Comparison of ENCODE assay signal across 8 cellular contexts in genomic region chr1:203796223-203796747, GRCh38. TPM values are rescaled to one million over a fixed set of nuclear protein-coding genes. Genes with fewer than 3 reads are reported as not detected.
DNase-seq lines count a peak whose midpoint lies in the region; ATAC-seq, FAIRE-seq and TF ChIP-seq lines count a peak whose summit lies in the region.

No MANE protein-coding gene starts in this region.

- no peaks in the 10 kb centered on the region for H3K27me3 Mint-ChIP-seq in activated naive CD4-positive, alpha-beta T cell treated with anti-CD3 and anti-CD28 coated beads for 36 hours (ENCODE audit: low read depth)

- H3K4me1 Mint-ChIP-seq in activated naive CD4-positive, alpha-beta T cell treated with anti-CD3 and anti-CD28 coated beads for 36 hours (ENCODE audit: low read depth): peaks cover 52% of the 10 kb centered on the region

- TF ChIP-seq CTCF in A673 (conservative IDR thresholded peaks at IDR 0.05; ENCODE audit: low read depth, low read length): no peak

- H3K27me3 ChIP-seq in A673 (replicated peaks; ENCODE audit: insufficient read depth, low read depth, low read length, poor library complexity) (no peaks in the 10 kb centered on the region), rectal smooth muscle tissue (ENCODE audit: control insufficient read depth, insufficient read depth, low read length) (no peaks in the 10 kb centered on the region)

- peaks cover 42% of the 10 kb centered on the region for H3K4me1 ChIP-seq in A673 (ENCODE audit: insufficient read depth, low read length, poor library complexity, severe bottlenecking)
- H3K4me1 ChIP-seq in rectal smooth muscle tissue (ENCODE audit: control insufficient read depth, insufficient read depth, low read length): peaks cover 29% of the 10 kb centered on the region

- DNase-seq in A673 (ENCODE audit: low spot score): peak; percentile 68
- no peak for DNase-seq in GM12892 (ENCODE audit: insufficient read length)
- DNase-seq in NAMALWA (ENCODE audit: low spot score): peak; percentile 68
- DNase-seq in activated naive CD4-positive, alpha-beta T cell treated with anti-CD3 and anti-CD28 coated beads for 36 hours: peak; percentile 59
- peak; percentile 29 for DNase-seq in left cardiac atrium
- DNase-seq in cerebellar nuclear complex (lab: John Stamatoyannopoulos, UW): no peak
- no peak for DNase-seq in cerebellum (ENCODE audit: low spot score)

- peak overlapping the region; percentile 94 for H3K27ac ChIP-seq in A673 (ENCODE audit: low read depth, low read length, poor library complexity, severe bottlenecking)
- peak overlapping the region; percentile 94 for H3K27ac ChIP-seq in rectal smooth muscle tissue (ENCODE audit: low read depth, low read length)

- intact Hi-C loops in A673 (cut with micrococcal nuclease; ENCODE audit: unreplicated experiment) (no loop called here), left cardiac atrium (cut with DNase I) (no loop called here)
- intact Hi-C loops in activated naive CD4-positive, alpha-beta T cell treated with anti-CD3 and anti-CD28 coated beads for 36 hours (cut with micrococcal nuclease): loop anchor here (5.0 kb wide), 1 partner anchor 489 kb away; the partner anchor contains the start of gene BTG2

- peaks cover 39% of the 10 kb centered on the region for H3K36me3 Mint-ChIP-seq in activated naive CD4-positive, alpha-beta T cell treated with anti-CD3 and anti-CD28 coated beads for 36 hours (ENCODE audit: low read depth)

- H3K36me3 ChIP-seq in A673 (ENCODE audit: insufficient read depth, low read length, poor library complexity, severe bottlenecking): peaks cover 32% of the 10 kb centered on the region
- H3K36me3 ChIP-seq in rectal smooth muscle tissue (ENCODE audit: control insufficient read depth, insufficient read depth, low read length): peaks cover 7% of the 10 kb centered on the region

- no TSS peak for BruUV-seq in A673 (replicated peaks; lab: Mats Ljungman, UMichigan)

- H3K9me3 ChIP-seq in A673 (ENCODE audit: low read depth, low read length, poor library complexity, severe bottlenecking): no peaks in the 10 kb centered on the region

- peak overlapping the region; percentile 96 for H3K4me3 Mint-ChIP-seq in activated naive CD4-positive, alpha-beta T cell treated with anti-CD3 and anti-CD28 coated beads for 36 hours

- peak overlapping the region; percentile 97 for H3K27ac Mint-ChIP-seq in activated naive CD4-positive, alpha-beta T cell treated with anti-CD3 and anti-CD28 coated beads for 36 hours

- CTCF ChIA-PET in A673 (lab: Charles Lee): no interaction called here
- CTCF ChIA-PET in activated naive CD4-positive, alpha-beta T cell treated with anti-CD3 and anti-CD28 coated beads for 36 hours (lab: Charles Lee): no interaction called here

- no peak for TF ChIP-seq POLR2A in GM12892 (IDR thresholded peaks at IDR 0.05; ENCODE audit: low read depth, low read length)

- POLR2A ChIA-PET in A673 (lab: Charles Lee; ENCODE audit: low non-redundant PET): no interaction called here

- peak overlapping the region; percentile 76 for H3K9ac ChIP-seq in rectal smooth muscle tissue (ENCODE audit: low read length)

- H3K9me3 Mint-ChIP-seq in activated naive CD4-positive, alpha-beta T cell treated with anti-CD3 and anti-CD28 coated beads for 36 hours: no peaks in the 10 kb centered on the region

- FAIRE-seq in GM12892 (lab: Jason Lieb, UNC): peak; percentile 89

- peak overlapping the region; percentile 69 for H3K4me3 ChIP-seq in A673 (ENCODE audit: low read depth, low read length, poor library complexity, severe bottlenecking)
- peak overlapping the region; percentile 96 for H3K4me3 ChIP-seq in rectal smooth muscle tissue (ENCODE audit: low read length)

- ATAC-seq in left cardiac atrium: peak; percentile 31 to 41

RNA-seq across cellular contexts. Expression of gene ZBED6, which starts 0.9 kb away (rescaled TPM):
- total RNA-seq in A673 (2021) (28.5 and 29.6 TPM in 2 replicates), left cardiac atrium (10 to 100 TPM; 18.2 to 23.6 TPM), cerebellum (16.7 TPM)
- polyA plus RNA-seq in GM12892 (2012; ENCODE audit: missing spikeins): 5.1 TPM
- total RNA-seq in activated naive CD4-positive, alpha-beta T cell treated with anti-CD3 and anti-CD28 coated beads for 36 hours: 10 to 100 TPM; 23.3 to 23.6 TPM

RNA-seq across cellular contexts. Expression of gene ZC3H11A, which starts 0.9 kb away (rescaled TPM):
- total RNA-seq in A673 (2021) (95.3 and 103 TPM in 2 replicates), left cardiac atrium (10 to 100 TPM; 43.3 to 59.1 TPM), cerebellum (80.5 TPM)
- polyA plus RNA-seq in GM12892 (2012; ENCODE audit: missing spikeins): 56.9 TPM
- 10 to 100 TPM; 78.4 to 80.9 TPM for total RNA-seq in activated naive CD4-positive, alpha-beta T cell treated with anti-CD3 and anti-CD28 coated beads for 36 hours

RNA-seq across cellular contexts. Expression of gene LAX1, which starts 31.3 kb away (rescaled TPM):
- total RNA-seq in A673 (2021): 0.26 and 0.43 TPM in 2 replicates
- polyA plus RNA-seq in GM12892 (2012; ENCODE audit: missing spikeins): 5.2 TPM
- 10 to 100 TPM; 11.2 to 11.6 TPM for total RNA-seq in activated naive CD4-positive, alpha-beta T cell treated with anti-CD3 and anti-CD28 coated beads for 36 hours
- under 1 TPM; 0.26 to 0.50 TPM for total RNA-seq in left cardiac atrium
- total RNA-seq in cerebellum: not detected

Comparison
In these comparisons a context has a peak if more than half of its experiments do, and no peak if none do; other contexts are left out.
1. DNase-seq: peak in A673 (single experiment), NAMALWA (single experiment), activated naive CD4-positive, alpha-beta T cell treated with anti-CD3 and anti-CD28 coated beads for 36 hours (single experiment) and left cardiac atrium (single experiment); none in GM12892 (single experiment), cerebellar nuclear complex (0 of 2) and cerebellum (single experiment).